Comparison of ENCODE assay signal across 10 cellular contexts in the genomic region with DNA sequence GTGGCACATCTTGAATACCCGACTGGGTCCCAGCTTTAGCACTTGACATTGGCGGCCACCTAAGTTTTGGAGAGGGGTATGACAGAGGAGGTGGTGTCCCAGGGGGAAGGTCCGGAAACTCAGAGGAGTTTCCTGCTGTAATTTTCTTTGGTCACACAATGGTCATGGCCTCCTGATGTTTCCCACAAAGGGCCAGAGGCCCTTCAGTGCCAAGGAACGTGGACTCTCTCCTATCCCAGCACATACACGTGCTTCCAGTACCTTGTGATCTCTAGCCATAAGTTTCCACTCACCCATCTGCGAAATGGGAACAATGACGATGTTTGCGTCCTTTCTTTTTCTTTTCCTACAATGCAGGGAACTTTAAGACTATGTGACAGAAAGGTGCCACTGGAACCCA. TPM values are rescaled to one million over a fixed set of nuclear protein-coding genes. Genes with fewer than 3 reads are reported as not detected.
A peak's percentile ranks its signal among the peaks of the same experiment; 100 is the strongest.
DNase-seq lines count a peak whose midpoint lies in the region; ATAC-seq and TF ChIP-seq lines count a peak whose summit lies in the region.
"Had no signal": no experiment of that assay in that cellular context is flagged by ENCODE, and none has a peak within 500 bp of the region (broad histone marks: within the 10 kb centered on the region; RNA-seq: fewer than 3 reads in every experiment).

No MANE protein-coding gene starts in this region.

- no peaks in the 10 kb centered on the region; the same call in 2 of the 3 replicates for H3K9me3 Mint-ChIP-seq in GM23338
- no peaks in the 10 kb centered on the region for H3K9me3 Mint-ChIP-seq in activated CD4-positive, alpha-beta memory T cell treated with anti-CD3 and anti-CD28 coated beads, Interleukin-2, amount 10 ng/mL, durations not matched to agents 7 days and 5 days

- H3K27ac ChIP-seq in GM23338 (ENCODE audit: low read depth) (no peak overlapping the region), gastroesophageal sphincter (peak overlapping the region in 3 of 4 donors; percentile 71 to 78 (median 71)), smooth muscle cell (ENCODE audit: low read depth) (peak overlapping the region; percentile 97)

- peaks cover 10% of the 10 kb centered on the region for H3K9me2 ChIP-seq in GM23338 (ENCODE audit: insufficient read depth)

- H3K4me3 Mint-ChIP-seq in GM23338 = no peak overlapping the region
- no peak overlapping the region for H3K4me3 Mint-ChIP-seq in activated CD4-positive, alpha-beta memory T cell treated with anti-CD3 and anti-CD28 coated beads, Interleukin-2, amount 10 ng/mL, durations not matched to agents 7 days and 5 days

- H4K20me1 ChIP-seq in GM23338 (replicated peaks; ENCODE audit: insufficient read depth) (no peaks in the 10 kb centered on the region), smooth muscle cell (ENCODE audit: low read depth) (peaks cover 20% of the 10 kb centered on the region)

- CTCF ChIA-PET in activated CD4-positive, alpha-beta memory T cell treated with anti-CD3 and anti-CD28 coated beads, Interleukin-2, amount 10 ng/mL, durations not matched to agents 7 days and 5 days (lab: Charles Lee) = interaction anchor here (0.7 to 1.4 kb wide), 4 partner anchors 9 to 27 kb away, joined by 3 to 8 read pairs (median 3); no protein-coding TSS in a partner anchor

- peaks cover 28% of the 10 kb centered on the region for H3K36me3 Mint-ChIP-seq in GM23338 (ENCODE audit: low read depth)
- H3K36me3 Mint-ChIP-seq in activated CD4-positive, alpha-beta memory T cell treated with anti-CD3 and anti-CD28 coated beads, Interleukin-2, amount 10 ng/mL, durations not matched to agents 7 days and 5 days (ENCODE audit: low read depth) = peaks cover 88% of the 10 kb centered on the region

- H3K9me3 ChIP-seq in gastroesophageal sphincter (no peaks in the 10 kb centered on the region), smooth muscle cell (replicated peaks; ENCODE audit: low read depth) (no peaks in the 10 kb centered on the region)

- DNase-seq in GM23338 (ENCODE audit: low spot score) (no peak), smooth muscle cell (lab: John Stamatoyannopoulos, UW; ENCODE audit: unreplicated experiment) (no peak)
- DNase-seq in activated CD4-positive, alpha-beta memory T cell treated with anti-CD3 and anti-CD28 coated beads, Interleukin-2, amount 10 ng/mL, durations not matched to agents 7 days and 5 days = no peak
- DNase-seq in effector CD8-positive, alpha-beta T cell (lab: John Stamatoyannopoulos, UW) = no peak
- DNase-seq: caudate nucleus, NCI-H187, occipital lobe had no signal

- H3K27ac Mint-ChIP-seq in GM23338 = no peak overlapping the region
- H3K27ac Mint-ChIP-seq in activated CD4-positive, alpha-beta memory T cell treated with anti-CD3 and anti-CD28 coated beads, Interleukin-2, amount 10 ng/mL, durations not matched to agents 7 days and 5 days = peak overlapping the region; percentile 89

- H3K4me1 ChIP-seq in GM23338 (ENCODE audit: insufficient read depth) = peaks cover 27% of the 10 kb centered on the region
- H3K4me1 ChIP-seq in gastroesophageal sphincter = peaks cover 11 to 85% (median 36%) of the 10 kb centered on the region in 3 donors
- H3K4me1 ChIP-seq in smooth muscle cell (ENCODE audit: low read depth) = peaks cover 19% of the 10 kb centered on the region

- POLR2A ChIA-PET in activated CD4-positive, alpha-beta memory T cell treated with anti-CD3 and anti-CD28 coated beads, Interleukin-2, amount 10 ng/mL, durations not matched to agents 7 days and 5 days (lab: Charles Lee) = interaction anchor here (3.2 to 6.9 kb wide), 2 partner anchors 9 to 13 kb away, joined by 12 to 59 read pairs; a partner anchor contains a TSS

- H3K4me3 ChIP-seq in GM23338 (no peak overlapping the region), gastroesophageal sphincter (no peak overlapping the region), smooth muscle cell (no peak overlapping the region)

- TF ChIP-seq CTCF in GM23338 (conservative IDR thresholded peaks at IDR 0.05; ENCODE audit: low read depth in 2 of 2) = no peak
- TF ChIP-seq CTCF in gastroesophageal sphincter (IDR thresholded peaks at IDR 0.05) = no peak
- TF ChIP-seq CTCF in smooth muscle cell (IDR thresholded peaks at IDR 0.05; ENCODE audit: borderline replicate concordance, insufficient read depth, poor library complexity, severe bottlenecking) = no peak

- H3F3A ChIP-seq in GM23338 (replicated peaks; ENCODE audit: low read depth) = no peaks in the 10 kb centered on the region
- H3F3A ChIP-seq in smooth muscle cell (ENCODE audit: low read depth) = peaks cover 43% of the 10 kb centered on the region

- H2AFZ ChIP-seq in GM23338 = no peak overlapping the region
- H2AFZ ChIP-seq in smooth muscle cell (ENCODE audit: low read depth) = no peak overlapping the region

- H3K27me3 Mint-ChIP-seq in GM23338 (ENCODE audit: insufficient read depth, low read depth, poor library complexity) = peaks cover 46% of the 10 kb centered on the region
- no peaks in the 10 kb centered on the region for H3K27me3 Mint-ChIP-seq in activated CD4-positive, alpha-beta memory T cell treated with anti-CD3 and anti-CD28 coated beads, Interleukin-2, amount 10 ng/mL, durations not matched to agents 7 days and 5 days

- peak overlapping the region; percentile 75 for H3K9ac ChIP-seq in smooth muscle cell (ENCODE audit: low read depth)

- H3K79me2 ChIP-seq in GM23338 (replicated peaks; ENCODE audit: insufficient read depth) = no peaks in the 10 kb centered on the region
- H3K79me2 ChIP-seq in smooth muscle cell (ENCODE audit: low read depth) = peaks cover 65% of the 10 kb centered on the region

- TF ChIP-seq EP300 in gastroesophageal sphincter (IDR thresholded peaks at IDR 0.05) = no peak

- no peaks in the 10 kb centered on the region for H3K36me3 ChIP-seq in GM23338 (ENCODE audit: insufficient read depth)
- peaks cover 0 to 48% of the 10 kb centered on the region in 2 donors for H3K36me3 ChIP-seq in gastroesophageal sphincter
- no peaks in the 10 kb centered on the region for H3K36me3 ChIP-seq in smooth muscle cell (ENCODE audit: low read depth)

- ATAC-seq in GM23338 (no peak), gastroesophageal sphincter (no peak), HG02885 (IDR thresholded peaks at IDR 0.05; ENCODE audit: poor library complexity, unreplicated experiment) (no peak), GM18519 (IDR thresholded peaks at IDR 0.05; ENCODE audit: low FRiP score, unreplicated experiment) (no peak)

- peak overlapping the region; percentile 64; the same call in 1 of the 2 replicates for H3K4me2 ChIP-seq in GM23338
- no peak overlapping the region for H3K4me2 ChIP-seq in smooth muscle cell

- peaks cover 71% of the 10 kb centered on the region for H3K27me3 ChIP-seq in GM23338 (ENCODE audit: insufficient read depth)
- H3K27me3 ChIP-seq in gastroesophageal sphincter = no peaks in the 10 kb centered on the region
- no peaks in the 10 kb centered on the region for H3K27me3 ChIP-seq in smooth muscle cell (ENCODE audit: low read depth)

- H3K4me1 Mint-ChIP-seq in GM23338 = peaks cover 34% of the 10 kb centered on the region
- H3K4me1 Mint-ChIP-seq in activated CD4-positive, alpha-beta memory T cell treated with anti-CD3 and anti-CD28 coated beads, Interleukin-2, amount 10 ng/mL, durations not matched to agents 7 days and 5 days = peaks cover 83% of the 10 kb centered on the region

- 70 to 100% methylated on average over 1 to 7 of the region's 8 CpGs for WGBS in gastroesophageal sphincter (ENCODE audit: low coverage in 1 of 2), 2 donors
- whole genome bisulfite sequencing in smooth muscle cell (ENCODE audit: low lambda C conversion rate) = 92% methylated on average over 8 of the region's 8 CpGs

- no peak for TF ChIP-seq POLR2A in gastroesophageal sphincter (IDR thresholded peaks at IDR 0.05)

TF ChIP-seq in GM23338, 12 proteins besides CTCF, POLR2A, EP300 and RAD21 (continues in another document):
- no peak for TF ChIP-seq EZH2 (IDR thresholded peaks at IDR 0.05; ENCODE audit: low read depth, unreplicated experiment)
- TF ChIP-seq, protein P1, sequence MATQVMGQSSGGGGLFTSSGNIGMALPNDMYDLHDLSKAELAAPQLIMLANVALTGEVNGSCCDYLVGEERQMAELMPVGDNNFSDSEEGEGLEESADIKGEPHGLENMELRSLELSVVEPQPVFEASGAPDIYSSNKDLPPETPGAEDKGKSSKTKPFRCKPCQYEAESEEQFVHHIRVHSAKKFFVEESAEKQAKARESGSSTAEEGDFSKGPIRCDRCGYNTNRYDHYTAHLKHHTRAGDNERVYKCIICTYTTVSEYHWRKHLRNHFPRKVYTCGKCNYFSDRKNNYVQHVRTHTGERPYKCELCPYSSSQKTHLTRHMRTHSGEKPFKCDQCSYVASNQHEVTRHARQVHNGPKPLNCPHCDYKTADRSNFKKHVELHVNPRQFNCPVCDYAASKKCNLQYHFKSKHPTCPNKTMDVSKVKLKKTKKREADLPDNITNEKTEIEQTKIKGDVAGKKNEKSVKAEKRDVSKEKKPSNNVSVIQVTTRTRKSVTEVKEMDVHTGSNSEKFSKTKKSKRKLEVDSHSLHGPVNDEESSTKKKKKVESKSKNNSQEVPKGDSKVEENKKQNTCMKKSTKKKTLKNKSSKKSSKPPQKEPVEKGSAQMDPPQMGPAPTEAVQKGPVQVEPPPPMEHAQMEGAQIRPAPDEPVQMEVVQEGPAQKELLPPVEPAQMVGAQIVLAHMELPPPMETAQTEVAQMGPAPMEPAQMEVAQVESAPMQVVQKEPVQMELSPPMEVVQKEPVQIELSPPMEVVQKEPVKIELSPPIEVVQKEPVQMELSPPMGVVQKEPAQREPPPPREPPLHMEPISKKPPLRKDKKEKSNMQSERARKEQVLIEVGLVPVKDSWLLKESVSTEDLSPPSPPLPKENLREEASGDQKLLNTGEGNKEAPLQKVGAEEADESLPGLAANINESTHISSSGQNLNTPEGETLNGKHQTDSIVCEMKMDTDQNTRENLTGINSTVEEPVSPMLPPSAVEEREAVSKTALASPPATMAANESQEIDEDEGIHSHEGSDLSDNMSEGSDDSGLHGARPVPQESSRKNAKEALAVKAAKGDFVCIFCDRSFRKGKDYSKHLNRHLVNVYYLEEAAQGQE (IDR thresholded peaks at IDR 0.05; ENCODE audit: unreplicated experiment) = no peak
- TF ChIP-seq, protein P2, sequence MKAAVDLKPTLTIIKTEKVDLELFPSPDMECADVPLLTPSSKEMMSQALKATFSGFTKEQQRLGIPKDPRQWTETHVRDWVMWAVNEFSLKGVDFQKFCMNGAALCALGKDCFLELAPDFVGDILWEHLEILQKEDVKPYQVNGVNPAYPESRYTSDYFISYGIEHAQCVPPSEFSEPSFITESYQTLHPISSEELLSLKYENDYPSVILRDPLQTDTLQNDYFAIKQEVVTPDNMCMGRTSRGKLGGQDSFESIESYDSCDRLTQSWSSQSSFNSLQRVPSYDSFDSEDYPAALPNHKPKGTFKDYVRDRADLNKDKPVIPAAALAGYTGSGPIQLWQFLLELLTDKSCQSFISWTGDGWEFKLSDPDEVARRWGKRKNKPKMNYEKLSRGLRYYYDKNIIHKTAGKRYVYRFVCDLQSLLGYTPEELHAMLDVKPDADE (IDR thresholded peaks at IDR 0.05) = no peak

RNA-seq across cellular contexts. Expression of a gene that starts 13.2 kb away (rescaled TPM):
- 17.5 and 17.8 TPM in 2 replicates for total RNA-seq in GM23338 (2014; rRNA removed; shearing (Covaris generic))
- polyA plus RNA-seq in GM23338 (2016; fragmentation: Nextera tagmentation; extraction: Ambion mirVana) (8.4 and 8.8 TPM in 2 replicates), smooth muscle cell (182 and 210 TPM in 2 replicates)
- total RNA-seq in activated CD4-positive, alpha-beta memory T cell treated with anti-CD3 and anti-CD28 coated beads, Interleukin-2, amount 10 ng/mL, durations not matched to agents 7 days and 5 days = 100 to 1,000 TPM; 263 TPM
- total RNA-seq in gastroesophageal sphincter (100 to 1,000 TPM; 140 to 174 (median 149) TPM), smooth muscle cell (213 and 229 TPM in 2 replicates)
